ENCODE assay signal across 8 cellular contexts in the genomic region with DNA sequence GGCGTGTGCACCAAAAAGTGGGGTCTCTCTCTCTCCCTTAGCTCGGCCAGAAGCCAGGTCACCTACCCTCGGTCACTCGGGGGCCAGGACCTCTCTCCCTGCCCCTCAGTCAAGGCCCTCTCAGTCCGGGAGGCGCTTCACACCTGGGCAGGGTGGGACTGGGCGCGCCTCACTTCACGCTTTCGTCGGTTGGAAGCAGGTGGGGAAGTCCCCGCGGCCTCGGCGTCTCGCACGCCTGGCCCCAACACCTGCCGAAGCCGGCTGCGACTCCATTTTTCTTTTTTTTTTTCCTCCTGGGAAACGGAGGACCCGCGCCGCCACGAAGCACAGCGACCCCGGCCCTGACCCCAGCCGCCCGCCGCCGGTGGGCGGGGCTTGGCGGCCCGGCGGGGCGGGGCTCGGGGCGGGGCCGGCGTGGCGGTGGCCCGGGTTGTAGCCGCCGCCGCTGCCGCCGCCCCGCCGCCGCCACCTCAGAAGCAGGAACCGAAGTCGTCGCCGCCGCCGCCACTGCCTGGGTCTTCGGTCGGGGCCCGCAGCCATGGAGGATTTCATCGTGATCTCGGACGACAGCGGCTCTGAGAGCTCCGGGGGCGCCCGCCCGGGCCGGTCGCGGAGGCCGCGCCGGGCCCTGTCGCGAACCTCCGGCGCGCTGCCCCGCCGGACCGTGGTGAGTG. TPM values are rescaled to one million over a fixed set of nuclear protein-coding genes. Genes with fewer than 3 reads are reported as not detected.
DNase-seq lines count a peak whose midpoint lies in the region; ATAC-seq and TF ChIP-seq lines count a peak whose summit lies in the region.
"Not testable (repeated sequence)": the region's sequence is repeated elsewhere in the genome, so short reads cannot be mapped to it uniquely, and the experiment has no call there.

Gene SIMC1, plus strand, starts transcription at position 454 of the 674 bp plus-strand sequence. Its CDS starts 85 bp downstream, at position 539.

- not testable (repeated sequence) for DNase-seq in BJ (ENCODE audit: low read depth); lung (ENCODE audit: low spot score)
- peak; percentile 20 for DNase-seq in NCI-H748 treated with DMSO at 0.1 percent for 48 hours (lab: John Stamatoyannopoulos, UW)
- DNase-seq in activated CD8-positive, alpha-beta memory T cell treated with anti-CD3 and anti-CD28 coated beads, Interleukin-2, amount 10 ng/mL, durations not matched to agents 7 days and 5 days, result peak; percentile 53
- peak; percentile 42 for DNase-seq in effector CD4-positive, alpha-beta T cell
- DNase-seq in stimulated activated CD4-positive, alpha-beta T cell treated with anti-CD3 and anti-CD28 coated beads, Interleukin-4, amount 100 ng/mL, for 1 hour, result peak; percentile 65

- peaks cover 11% of the 10 kb centered on the region for H3K4me1 Mint-ChIP-seq in activated CD8-positive, alpha-beta memory T cell treated with anti-CD3 and anti-CD28 coated beads, Interleukin-2, amount 10 ng/mL, durations not matched to agents 7 days and 5 days

- peak within 1 kb of the TSS; percentile 78 for H3K27ac Mint-ChIP-seq in activated CD8-positive, alpha-beta memory T cell treated with anti-CD3 and anti-CD28 coated beads, Interleukin-2, amount 10 ng/mL, durations not matched to agents 7 days and 5 days

- not testable (repeated sequence) for TF ChIP-seq CTCF in BJ (IDR thresholded peaks at IDR 0.05; ENCODE audit: insufficient read depth, low read depth, low read length); lung (IDR thresholded peaks at IDR 0.05; ENCODE audit: control extremely low read depth, extremely low read depth)

- ATAC-seq in GM19324 (IDR thresholded peaks at IDR 0.05; ENCODE audit: low FRiP score, unreplicated experiment) (peak; percentile 69), HG03064 (IDR thresholded peaks at IDR 0.05; ENCODE audit: low read depth, unreplicated experiment) (peak; percentile 60), lung (ENCODE audit: insufficient read depth, low FRiP score) (peak; percentile 86)
- peak; percentile 77 for ATAC-seq in activated CD8-positive, alpha-beta memory T cell treated with anti-CD3 and anti-CD28 coated beads, Interleukin-2, amount 10 ng/mL, durations not matched to agents 7 days and 5 days

- not testable (repeated sequence) for H3K27me3 Mint-ChIP-seq in activated CD8-positive, alpha-beta memory T cell treated with anti-CD3 and anti-CD28 coated beads, Interleukin-2, amount 10 ng/mL, durations not matched to agents 7 days and 5 days

- H3K4me1 ChIP-seq in lung (ENCODE audit: control insufficient read depth in 2 of 2, insufficient read depth in 2 of 2, low read length in 2 of 2), result not testable (repeated sequence)

- CTCF ChIA-PET in BJ (lab: Yijun Ruan, JAX); activated CD8-positive, alpha-beta memory T cell treated with anti-CD3 and anti-CD28 coated beads, Interleukin-2, amount 10 ng/mL, durations not matched to agents 7 days and 5 days (lab: Charles Lee): not testable (repeated sequence)

- H3K9me3 ChIP-seq in lung (ENCODE audit: control insufficient read depth in 2 of 2, insufficient read depth in 1 of 2, low read length in 1 of 2), result not testable (repeated sequence)

- H3K4me3 ChIP-seq in BJ (ENCODE audit: low read depth, low read length) (peak within 1 kb of the TSS; percentile 37), lung (peak within 1 kb of the TSS; percentile 41)

- POLR2A ChIA-PET in BJ (lab: Charles Lee), result not testable (repeated sequence)

- H3K27ac ChIP-seq in lung (ENCODE audit: low read depth in 1 of 2, low read length in 1 of 2), result not testable (repeated sequence)

- H3K36me3 ChIP-seq in BJ (ENCODE audit: control insufficient read depth, insufficient read depth, low read length); lung (ENCODE audit: control insufficient read depth in 2 of 2, insufficient read depth in 2 of 2, low read length in 2 of 2): not testable (repeated sequence)

- not testable (repeated sequence) for H3K27me3 ChIP-seq in BJ (ENCODE audit: control insufficient read depth, insufficient read depth, low read length); lung (ENCODE audit: control insufficient read depth, insufficient read depth)

- 4 to 7% methylated on average over 43 to 70 of the region's 81 CpGs for WGBS in lung, 2 donors

- H3K36me3 Mint-ChIP-seq in activated CD8-positive, alpha-beta memory T cell treated with anti-CD3 and anti-CD28 coated beads, Interleukin-2, amount 10 ng/mL, durations not matched to agents 7 days and 5 days, result not testable (repeated sequence)

- not testable (repeated sequence) for H3K9me3 Mint-ChIP-seq in activated CD8-positive, alpha-beta memory T cell treated with anti-CD3 and anti-CD28 coated beads, Interleukin-2, amount 10 ng/mL, durations not matched to agents 7 days and 5 days (ENCODE audit: low read depth)

- H3K4me3 Mint-ChIP-seq in activated CD8-positive, alpha-beta memory T cell treated with anti-CD3 and anti-CD28 coated beads, Interleukin-2, amount 10 ng/mL, durations not matched to agents 7 days and 5 days, result peak within 1 kb of the TSS; percentile 69

RNA-seq across cellular contexts. Expression of gene SIMC1, which starts in this region (rescaled TPM):
- polyA plus RNA-seq in BJ (2011; rRNA removed), result 6.6 and 8.0 TPM in 2 replicates
- polyA minus RNA-seq in BJ (2011; rRNA and poly(A)+ RNA removed), result 9.3 and 9.6 TPM in 2 replicates
- 10 to 100 TPM; 24.6 to 36.9 TPM for total RNA-seq in activated CD8-positive, alpha-beta memory T cell treated with anti-CD3 and anti-CD28 coated beads, Interleukin-2, amount 10 ng/mL, durations not matched to agents 7 days and 5 days
- 10 to 100 TPM; 12.1 to 20.9 TPM for total RNA-seq in lung
- polyA plus RNA-seq in lung, result 1 to 10 TPM; 3.7 to 5.3 TPM
